Comparison of ENCODE assay signal across 1 cellular context in genomic region chr12:54005853-54006699, GRCh38.
A peak's percentile ranks its signal among the peaks of the same experiment; 100 is the strongest.
TF ChIP-seq lines count a peak whose summit lies in the region.

No MANE protein-coding gene starts in this region.

TF ChIP-seq in GM12878, 131 proteins besides CTCF, POLR2A, EP300 and RAD21 (continued from another document and continues in another):
- no peak for TF ChIP-seq CBX3 (IDR thresholded peaks at IDR 0.05; ENCODE audit: borderline replicate concordance, low read depth)
- no peak for TF ChIP-seq BCL11A (IDR thresholded peaks at IDR 0.05; ENCODE audit: low read depth, low read length)
- peak; percentile 47; the same call in 1 of the 2 replicates for TF ChIP-seq MLLT1 (IDR thresholded peaks at IDR 0.05)
- TF ChIP-seq NR2F1 (conservative IDR thresholded peaks at IDR 0.05) = no peak
- no peak for TF ChIP-seq ZNF24 (IDR thresholded peaks at IDR 0.05)
- TF ChIP-seq ZBED1 (IDR thresholded peaks at IDR 0.05; ENCODE audit: borderline replicate concordance) = no peak
- TF ChIP-seq SPI1 (IDR thresholded peaks at IDR 0.05; ENCODE audit: borderline replicate concordance, insufficient read depth, low read depth, low read length) = peak; percentile 72; the same call in 1 of the 2 replicates
- TF ChIP-seq EZH2 (IDR thresholded peaks at IDR 0.05; ENCODE audit: borderline replicate concordance, control insufficient read depth, low read depth, low read length) = 0 out of 2 replicates have a peak, but pooled peaks have one; percentile 64
- no peak for TF ChIP-seq SIN3A (IDR thresholded peaks at IDR 0.05; ENCODE audit: low read depth, low read length)
- no peak for TF ChIP-seq PAX8 (IDR thresholded peaks at IDR 0.05)
- TF ChIP-seq ZNF207 (IDR thresholded peaks at IDR 0.05; ENCODE audit: borderline replicate concordance) = no peak; the same call in 1 of the 2 replicates
- no peak for TF ChIP-seq SP1 (IDR thresholded peaks at IDR 0.05; ENCODE audit: low read depth, low read length)
- TF ChIP-seq BACH1 (IDR thresholded peaks at IDR 0.05; ENCODE audit: borderline replicate concordance) = no peak
- TF ChIP-seq ATF2 (IDR thresholded peaks at IDR 0.05; ENCODE audit: low read length) = no peak
- TF ChIP-seq PRDM15 (CRISPR knock-in tag; IDR thresholded peaks at IDR 0.05) = no peak
- peak; percentile 22; the same call in 1 of the 2 replicates for TF ChIP-seq FOXM1 (IDR thresholded peaks at IDR 0.05; ENCODE audit: low read depth, low read length)
- no peak for TF ChIP-seq HDAC6 (IDR thresholded peaks at IDR 0.05; ENCODE audit: unreplicated experiment)
- TF ChIP-seq, protein P1, sequence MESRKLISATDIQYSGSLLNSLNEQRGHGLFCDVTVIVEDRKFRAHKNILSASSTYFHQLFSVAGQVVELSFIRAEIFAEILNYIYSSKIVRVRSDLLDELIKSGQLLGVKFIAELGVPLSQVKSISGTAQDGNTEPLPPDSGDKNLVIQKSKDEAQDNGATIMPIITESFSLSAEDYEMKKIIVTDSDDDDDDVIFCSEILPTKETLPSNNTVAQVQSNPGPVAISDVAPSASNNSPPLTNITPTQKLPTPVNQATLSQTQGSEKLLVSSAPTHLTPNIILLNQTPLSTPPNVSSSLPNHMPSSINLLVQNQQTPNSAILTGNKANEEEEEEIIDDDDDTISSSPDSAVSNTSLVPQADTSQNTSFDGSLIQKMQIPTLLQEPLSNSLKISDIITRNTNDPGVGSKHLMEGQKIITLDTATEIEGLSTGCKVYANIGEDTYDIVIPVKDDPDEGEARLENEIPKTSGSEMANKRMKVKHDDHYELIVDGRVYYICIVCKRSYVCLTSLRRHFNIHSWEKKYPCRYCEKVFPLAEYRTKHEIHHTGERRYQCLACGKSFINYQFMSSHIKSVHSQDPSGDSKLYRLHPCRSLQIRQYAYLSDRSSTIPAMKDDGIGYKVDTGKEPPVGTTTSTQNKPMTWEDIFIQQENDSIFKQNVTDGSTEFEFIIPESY (IDR thresholded peaks at IDR 0.05) = no peak
- TF ChIP-seq IKZF1 (conservative IDR thresholded peaks at IDR 0.05) = peak; percentile 51
- no peak for TF ChIP-seq ETV6 (conservative IDR thresholded peaks at IDR 0.05 in 1 of 2, IDR thresholded peaks at IDR 0.05 in 1 of 2; ENCODE audit: borderline replicate concordance in 1 of 2, low read depth in 1 of 2)
- no peak for TF ChIP-seq RUNX3 (IDR thresholded peaks at IDR 0.05; ENCODE audit: low read length)
- no peak for TF ChIP-seq BHLHE40 (IDR thresholded peaks at IDR 0.05; ENCODE audit: borderline replicate concordance in 1 of 2, low read depth in 2 of 2, low read length in 1 of 2)
- TF ChIP-seq BRCA1 (IDR thresholded peaks at IDR 0.05; ENCODE audit: low read depth, low read length) = no peak
- TF ChIP-seq REST (IDR thresholded peaks at IDR 0.05; ENCODE audit: low read depth, low read length) = no peak
- TF ChIP-seq JUNB (IDR thresholded peaks at IDR 0.05) = no peak
- no peak for TF ChIP-seq NR2C1 (IDR thresholded peaks at IDR 0.05)
- no peak for TF ChIP-seq MYC (IDR thresholded peaks at IDR 0.05; ENCODE audit: insufficient read depth, insufficient read length, insufficient replicate concordance, low read length, severe bottlenecking)
- no peak for TF ChIP-seq POU2F2 (IDR thresholded peaks at IDR 0.05; ENCODE audit: borderline replicate concordance, low read depth, low read length)
- TF ChIP-seq EED (IDR thresholded peaks at IDR 0.05; ENCODE audit: low read depth) = no peak
- TF ChIP-seq IKZF2 (IDR thresholded peaks at IDR 0.05) = peak; percentile 29 to 50; a peak in 2 of 4 replicates
- no peak for TF ChIP-seq SKIL (IDR thresholded peaks at IDR 0.05; ENCODE audit: low read depth, poor library complexity, severe bottlenecking)
- no peak for TF ChIP-seq JUND (IDR thresholded peaks at IDR 0.05; ENCODE audit: low read depth, low read length)
- TF ChIP-seq YBX1 (IDR thresholded peaks at IDR 0.05) = no peak
- TF ChIP-seq ZNF622 (IDR thresholded peaks at IDR 0.05) = no peak
- no peak for TF ChIP-seq FOXK2 (IDR thresholded peaks at IDR 0.05)
- TF ChIP-seq HDAC2 (IDR thresholded peaks at IDR 0.05) = no peak
- peak; percentile 26; the same call in 1 of the 2 replicates for TF ChIP-seq MTA2 (IDR thresholded peaks at IDR 0.05; ENCODE audit: low read depth)
- no peak for TF ChIP-seq NR2C2 (IDR thresholded peaks at IDR 0.05; ENCODE audit: borderline replicate concordance, control insufficient read depth, insufficient read length, low read depth)
- TF ChIP-seq CEBPZ (IDR thresholded peaks at IDR 0.05; ENCODE audit: low read depth, low read length) = no peak
- TF ChIP-seq ESRRA (IDR thresholded peaks at IDR 0.05; ENCODE audit: low read length) = no peak
- TF ChIP-seq MXI1 (IDR thresholded peaks at IDR 0.05; ENCODE audit: low read depth, low read length) = no peak
- TF ChIP-seq CREM (IDR thresholded peaks at IDR 0.05; ENCODE audit: low read depth) = no peak
- TF ChIP-seq NFXL1 (IDR thresholded peaks at IDR 0.05; ENCODE audit: borderline replicate concordance) = no peak
